In genomic region chr1:234817313-234818039, GRCh38 we compare ENCODE assay signal across 8 cellular contexts.
A peak's percentile ranks its signal among the peaks of the same experiment; 100 is the strongest.
DNase-seq lines count a peak whose midpoint lies in the region; TF ChIP-seq lines count a peak whose summit lies in the region.
"Not testable (repeated sequence)": the region's sequence is repeated elsewhere in the genome, so short reads cannot be mapped to it uniquely, and the experiment has no call there.

No MANE protein-coding gene starts in this region.

- not testable (repeated sequence) for TF ChIP-seq EP300 in sigmoid colon (IDR thresholded peaks at IDR 0.05)

- not testable (repeated sequence) for H3K4me3 ChIP-seq in Caco-2 (ENCODE audit: low read depth, low read length); adrenal gland; foreskin fibroblast (ENCODE audit: low read depth in 1 of 2, low read length in 2 of 2); sigmoid colon; urinary bladder (ENCODE audit: low read depth, low read length)
- peak overlapping the region in 1 of 2 donors; percentile 3 for H3K4me3 ChIP-seq in mucosa of rectum (ENCODE audit: low read length in 2 of 2)

- DNase-seq in Caco-2 (peak; percentile 78 to 91), HuH-7.5 (ENCODE audit: low spot score) (peak; percentile 31), foreskin fibroblast (peak; percentile 27 to 55), kidney tubule cell (ENCODE audit: low spot score) (peak; percentile 98)
- not testable (repeated sequence) for DNase-seq in adrenal gland, sigmoid colon

- H3K27me3 Mint-ChIP-seq in Caco-2 (ENCODE audit: insufficient read depth, unreplicated experiment): not testable (repeated sequence)

- intact Hi-C loops in Caco-2 (cut with micrococcal nuclease; ENCODE audit: unreplicated experiment); adrenal gland (cut with DNase I); sigmoid colon (cut with DNase I): not testable (repeated sequence)

- TSS peak; percentile 97 for BruUV-seq in Caco-2 (replicated peaks; lab: Mats Ljungman, UMichigan)

- H3K9me3 Mint-ChIP-seq in Caco-2 (ENCODE audit: unreplicated experiment): not testable (repeated sequence)

- peaks cover 20% of the 10 kb centered on the region for H3K4me1 Mint-ChIP-seq in Caco-2 (ENCODE audit: low read depth, unreplicated experiment)

- H3K36me3 ChIP-seq in Caco-2 (ENCODE audit: control insufficient read depth, insufficient read depth, low read length); adrenal gland (replicated peaks in 1 of 2); mucosa of rectum (ENCODE audit: control insufficient read depth in 2 of 2, insufficient read depth in 2 of 2, low read length in 2 of 2); sigmoid colon; urinary bladder (ENCODE audit: insufficient read depth): not testable (repeated sequence)

- peak overlapping the region; percentile 94 for H3K27ac Mint-ChIP-seq in Caco-2 (ENCODE audit: unreplicated experiment)

- not testable (repeated sequence) for TF ChIP-seq CTCF in Caco-2 (IDR thresholded peaks at IDR 0.05; ENCODE audit: insufficient read depth in 1 of 2, low read depth in 1 of 2, low read length in 1 of 2, severe bottlenecking in 1 of 2, unreplicated experiment in 1 of 2); adrenal gland (IDR thresholded peaks at IDR 0.05); foreskin fibroblast (IDR thresholded peaks at IDR 0.05; ENCODE audit: low read depth, low read length); sigmoid colon (IDR thresholded peaks at IDR 0.05)

- H3K27ac ChIP-seq in adrenal gland (peak overlapping the region in 4 of 5 donors; percentile 2 to 85 (median 55)), mucosa of rectum (ENCODE audit: low read depth in 2 of 2, low read length in 2 of 2) (peak overlapping the region; percentile 86 to 93), sigmoid colon (peak overlapping the region; percentile 77 to 80 (median 78)), urinary bladder (ENCODE audit: low read depth) (peak overlapping the region; percentile 50)

- POLR2A ChIA-PET in Caco-2 (lab: Charles Lee): interaction anchor here (0.6 kb wide), 1 partner anchor 206 kb away, joined by 3 read pairs; no protein-coding TSS in a partner anchor

- CTCF ChIA-PET in Caco-2 (lab: Charles Lee): not testable (repeated sequence)

- H3K4me3 Mint-ChIP-seq in Caco-2 (ENCODE audit: unreplicated experiment): peak overlapping the region; percentile 49

- not testable (repeated sequence) for H3K9me3 ChIP-seq in Caco-2; adrenal gland (replicated peaks in 1 of 3); mucosa of rectum (ENCODE audit: control insufficient read depth in 2 of 2, low read length in 2 of 2); sigmoid colon

- peaks cover 10% of the 10 kb centered on the region for H3K36me3 Mint-ChIP-seq in Caco-2 (ENCODE audit: insufficient read depth, unreplicated experiment)

- H3K4me1 ChIP-seq in Caco-2 (peaks cover 21% of the 10 kb centered on the region), mucosa of rectum (ENCODE audit: control insufficient read depth in 2 of 2, insufficient read depth in 2 of 2, low read length in 2 of 2) (peaks cover 2 to 12% of the 10 kb centered on the region in 2 donors), sigmoid colon (peaks cover 0 to 19% (median 12%) of the 10 kb centered on the region in 4 donors)
- H3K4me1 ChIP-seq in adrenal gland (replicated peaks in 1 of 2); urinary bladder (ENCODE audit: insufficient read depth): not testable (repeated sequence)

- WGBS in adrenal gland, 4 donors: 60 to 85% (median 79%) methylated on average over 9 to 11 of the region's 11 CpGs
- 11 to 59% methylated on average over 11 of the region's 11 CpGs for WGBS in sigmoid colon, 2 donors
- WGBS in urinary bladder: 47% methylated on average over 11 of the region's 11 CpGs

- TF ChIP-seq POLR2A in adrenal gland (IDR thresholded peaks at IDR 0.05); sigmoid colon (IDR thresholded peaks at IDR 0.05): not testable (repeated sequence)

- peak overlapping the region in 1 of 2 donors; percentile 48 for H3K9ac ChIP-seq in mucosa of rectum (ENCODE audit: low read depth in 1 of 2, low read length in 2 of 2)

- not testable (repeated sequence) for H3K27me3 ChIP-seq in Caco-2 (replicated peaks; ENCODE audit: control insufficient read depth, insufficient read depth, low read length); adrenal gland; mucosa of rectum (ENCODE audit: control insufficient read depth in 2 of 2, insufficient read depth in 2 of 2, low read length in 2 of 2); sigmoid colon
